9 cellular contexts compared by ENCODE assay signal in the genomic region with DNA sequence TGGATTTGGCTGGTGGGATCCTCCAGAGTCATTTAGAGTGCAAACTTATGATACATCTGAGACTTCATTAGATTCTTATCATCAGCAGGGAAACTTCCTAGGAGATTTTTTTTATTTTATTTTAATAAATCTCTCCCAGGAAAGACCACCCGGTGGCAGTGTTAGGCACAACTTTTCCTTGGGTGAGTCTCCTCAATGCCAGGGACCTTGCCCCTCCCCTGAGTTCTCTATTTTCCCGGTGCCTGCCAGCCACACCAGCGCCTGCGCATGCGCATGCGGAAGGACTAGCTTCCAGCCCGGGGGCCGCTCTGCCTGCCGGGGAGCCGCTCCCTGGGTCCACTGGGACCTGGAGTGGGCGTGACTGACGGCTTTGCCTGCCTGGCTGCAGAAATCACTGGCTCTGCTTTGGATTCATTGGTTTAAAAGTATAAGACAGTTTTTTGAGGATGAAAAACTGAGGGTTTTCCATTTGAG.
A peak's percentile ranks its signal among the peaks of the same experiment; 100 is the strongest.
DNase-seq lines count a peak whose midpoint lies in the region; ATAC-seq, FAIRE-seq and TF ChIP-seq lines count a peak whose summit lies in the region.
"Had no signal": no experiment of that assay in that cellular context is flagged by ENCODE, and none has a peak within 500 bp of the region (broad histone marks: within the 10 kb centered on the region; RNA-seq: fewer than 3 reads in every experiment).

No MANE protein-coding gene starts in this region.

- no peak overlapping the region for H3K4me3 Mint-ChIP-seq in activated CD4-positive, alpha-beta T cell treated with anti-CD3 and anti-CD28 coated beads for 36 hours
- H3K4me3 Mint-ChIP-seq: naive B cell had no signal

- H3K9me3 Mint-ChIP-seq in activated CD4-positive, alpha-beta T cell treated with anti-CD3 and anti-CD28 coated beads for 36 hours (ENCODE audit: low read depth) = peaks cover 2% of the 10 kb centered on the region

- peaks cover 10% of the 10 kb centered on the region for H3K27me3 Mint-ChIP-seq in activated CD4-positive, alpha-beta T cell treated with anti-CD3 and anti-CD28 coated beads for 36 hours

- no peak overlapping the region for H3K4me3 ChIP-seq in bronchial epithelial cell (ENCODE audit: low read depth, low read length)

- no peaks in the 10 kb centered on the region for H3K27me3 ChIP-seq in bronchial epithelial cell (ENCODE audit: control insufficient read depth, insufficient read depth, low read length)

- CTCF ChIA-PET in activated CD4-positive, alpha-beta T cell treated with anti-CD3 and anti-CD28 coated beads for 36 hours (lab: Charles Lee) = no interaction called here

- intact Hi-C loops in activated CD4-positive, alpha-beta T cell treated with anti-CD3 and anti-CD28 coated beads for 36 hours (cut with DNase I, micrococcal nuclease) = loop anchor here in 1 of 2 experiments (10.0 kb wide), 1 partner anchor 316 kb away; no protein-coding TSS in a partner anchor

- H3K27ac Mint-ChIP-seq in activated CD4-positive, alpha-beta T cell treated with anti-CD3 and anti-CD28 coated beads for 36 hours = no peak overlapping the region

- DNase-seq in activated CD4-positive, alpha-beta T cell treated with anti-CD3 and anti-CD28 coated beads for 36 hours = peak; percentile 25
- no peak for DNase-seq in activated CD4-positive, alpha-beta T cell treated with anti-CD3 and anti-CD28 coated beads for 1 hour
- DNase-seq in NCI-H526 treated with DMSO at 0.1 percent for 48 hours (lab: John Stamatoyannopoulos, UW) (peak; percentile 89), bronchial epithelial cell (ENCODE audit: low read depth) (peak; percentile 42), iris pigment epithelial cell (ENCODE audit: low read depth) (peak; percentile 12), HuH-7 (ENCODE audit: low spot score) (no peak)
- DNase-seq in stimulated activated naive CD8-positive, alpha-beta T cell treated with anti-CD3 and anti-CD28 coated beads, Interleukin-15, Interleukin-2, amounts not matched to agents 100 U/mL and 50 U/mL, for 24 hours = peak; percentile 22
- DNase-seq: naive B cell had no signal

- H3K36me3 ChIP-seq in bronchial epithelial cell (ENCODE audit: control insufficient read depth, insufficient read depth, low read length) = no peaks in the 10 kb centered on the region

- TF ChIP-seq CTCF in bronchial epithelial cell (IDR thresholded peaks at IDR 0.05; ENCODE audit: insufficient read depth, low read length, severe bottlenecking) = no peak

- POLR2A ChIA-PET in activated CD4-positive, alpha-beta T cell treated with anti-CD3 and anti-CD28 coated beads for 36 hours (lab: Charles Lee) = no interaction called here

- ATAC-seq in activated CD4-positive, alpha-beta T cell treated with anti-CD3 and anti-CD28 coated beads for 36 hours = no peak
- ATAC-seq in stimulated activated naive CD8-positive, alpha-beta T cell treated with anti-CD3 and anti-CD28 coated beads, Interleukin-15, Interleukin-2, amounts not matched to agents 100 U/mL and 50 U/mL, for 24 hours = no peak
- no peak for ATAC-seq in GM21786 (IDR thresholded peaks at IDR 0.05; ENCODE audit: unreplicated experiment)

- no peak for FAIRE-seq in bronchial epithelial cell (lab: Jason Lieb, UNC)

- H3K4me1 Mint-ChIP-seq in activated CD4-positive, alpha-beta T cell treated with anti-CD3 and anti-CD28 coated beads for 36 hours = no peaks in the 10 kb centered on the region
- H3K4me1 Mint-ChIP-seq: naive B cell had no signal

- no peaks in the 10 kb centered on the region for H3K36me3 Mint-ChIP-seq in activated CD4-positive, alpha-beta T cell treated with anti-CD3 and anti-CD28 coated beads for 36 hours (ENCODE audit: low read depth)

Comparison
In these comparisons a context has a peak if more than half of its experiments do, and no peak if none do; other contexts are left out.
1. DNase-seq: peak in activated CD4-positive, alpha-beta T cell treated with anti-CD3 and anti-CD28 coated beads for 36 hours (single experiment), NCI-H526 treated with DMSO at 0.1 percent for 48 hours (single experiment), bronchial epithelial cell (single experiment), iris pigment epithelial cell (single experiment) and stimulated activated naive CD8-positive, alpha-beta T cell treated with anti-CD3 and anti-CD28 coated beads, Interleukin-15, Interleukin-2, amounts not matched to agents 100 U/mL and 50 U/mL, for 24 hours (single experiment); none in activated CD4-positive, alpha-beta T cell treated with anti-CD3 and anti-CD28 coated beads for 1 hour (single experiment) and HuH-7 (single experiment).